In genomic region chr2:63027220-63027619, GRCh38 we compare ENCODE assay signal across 9 cellular contexts. TPM values are rescaled to one million over a fixed set of nuclear protein-coding genes. Genes with fewer than 3 reads are reported as not detected.
"Had no signal": no experiment of that assay in that cellular context is flagged by ENCODE, and none has a peak within 500 bp of the region (broad histone marks: within the 10 kb centered on the region; RNA-seq: fewer than 3 reads in every experiment).

No MANE protein-coding gene starts in this region.

- DNase-seq: GM23248, GOT3, H7, HCEC 1CT, KBM-7 had no signal

- H3K9me3 Mint-ChIP-seq: IgD-negative memory B cell had no signal

- H3K27me3 Mint-ChIP-seq: IgD-negative memory B cell had no signal

- H3K4me1 Mint-ChIP-seq: IgD-negative memory B cell had no signal

- H3K27ac ChIP-seq: GM23248, HL-60, KMS-11 had no signal

- H3K4me3 ChIP-seq: GM23248 had no signal

- H3K4me3 Mint-ChIP-seq: IgD-negative memory B cell had no signal

- H3K27ac Mint-ChIP-seq: IgD-negative memory B cell had no signal

- ATAC-seq: HepG2 had no signal

RNA-seq across cellular contexts. Expression of gene OTX1, which starts 23.4 kb away (rescaled TPM):
- total RNA-seq: GM23248 had no signal
- polyA plus RNA-seq: GM23248, IgD-negative memory B cell had no signal
